In the genomic region with DNA sequence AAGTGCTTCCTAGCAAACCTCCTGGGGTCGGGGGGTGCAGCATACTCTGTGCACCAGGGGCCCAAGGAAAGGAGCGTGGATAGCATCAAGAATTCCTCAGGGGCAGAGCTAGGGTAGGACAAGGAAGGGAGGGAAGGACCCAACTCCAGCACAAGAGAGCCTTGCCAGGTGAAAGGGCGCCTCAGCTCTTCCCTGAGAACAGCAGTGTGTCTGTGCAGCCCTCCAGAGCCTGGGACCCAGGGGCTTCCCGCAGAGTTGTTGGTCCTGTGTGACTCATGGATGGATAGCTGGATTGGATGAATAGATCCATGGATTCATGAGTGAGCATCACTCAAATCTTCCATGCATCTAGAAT, we compare ENCODE assay signal across 8 cellular contexts.
"Had no signal": no experiment of that assay in that cellular context is flagged by ENCODE, and none has a peak within 500 bp of the region (broad histone marks: within the 10 kb centered on the region; RNA-seq: fewer than 3 reads in every experiment).

No MANE protein-coding gene starts in this region.

- H3K27ac ChIP-seq: RWPE1 had no signal

- H3K9ac ChIP-seq: SK-N-SH had no signal

- DNase-seq: KG1, NCI-H2081 treated with DMSO at 0.1 percent for 48 hours, NCI-H2171, NCI-H226, NCI-H510A had no signal

- H3K4me2 ChIP-seq: SK-N-SH had no signal

- ATAC-seq: PC-3 had no signal
